26 cellular contexts compared by ENCODE assay signal in genomic region chr7:3825491-3825890, GRCh38.
"Had no signal": no experiment of that assay in that cellular context is flagged by ENCODE, and none has a peak within 500 bp of the region (broad histone marks: within the 10 kb centered on the region; RNA-seq: fewer than 3 reads in every experiment).

No MANE protein-coding gene starts in this region.

- H3K36me3 ChIP-seq: adrenal gland, MG63 had no signal

- H3K9me3 ChIP-seq: adrenal gland, MG63 had no signal

- ATAC-seq: activated CD8-positive, alpha-beta T cell treated with anti-CD3 and anti-CD28 coated beads for 36 hours; activated T-cell treated with anti-CD3 and anti-CD28 coated beads, Interleukin-2, amount 50 U/mL, for 72 hours; Panc1; Right ventricle myocardium inferior; T-cell had no signal

- H3K36me3 Mint-ChIP-seq: activated naive CD8-positive, alpha-beta T cell treated with anti-CD3 and anti-CD28 coated beads, Interleukin-2, amount 10 ng/mL, durations not matched to agents 7 days and 5 days; T-cell had no signal

- H3K4me1 ChIP-seq: adrenal gland had no signal

- H3K9ac ChIP-seq: KMS-11 had no signal

- H3K27ac ChIP-seq: adrenal gland, KMS-11, VCaP had no signal

- H3K27me3 Mint-ChIP-seq: T-cell had no signal

- H3K27me3 ChIP-seq: adrenal gland, MG63 had no signal

- H3K4me2 ChIP-seq: KMS-11 had no signal

- H3K9me3 Mint-ChIP-seq: activated CD8-positive, alpha-beta T cell treated with anti-CD3 and anti-CD28 coated beads for 36 hours; activated naive CD8-positive, alpha-beta T cell treated with anti-CD3 and anti-CD28 coated beads, Interleukin-2, amount 10 ng/mL, durations not matched to agents 7 days and 5 days; activated T-cell treated with anti-CD3 and anti-CD28 coated beads, Interleukin-2, amount 50 U/mL, for 72 hours; T-cell had no signal

- H3K4me1 Mint-ChIP-seq: activated naive CD8-positive, alpha-beta T cell treated with anti-CD3 and anti-CD28 coated beads, Interleukin-2, amount 10 ng/mL, durations not matched to agents 7 days and 5 days; T-cell had no signal

- H3K4me3 Mint-ChIP-seq: activated CD8-positive, alpha-beta T cell treated with anti-CD3 and anti-CD28 coated beads for 36 hours; activated naive CD8-positive, alpha-beta T cell treated with anti-CD3 and anti-CD28 coated beads, Interleukin-2, amount 10 ng/mL, durations not matched to agents 7 days and 5 days; activated T-cell treated with anti-CD3 and anti-CD28 coated beads, Interleukin-2, amount 50 U/mL, for 72 hours; T-cell had no signal

- DNase-seq: activated CD4-positive, alpha-beta T cell treated with anti-CD3 and anti-CD28 coated beads for 4 hours; activated CD8-positive, alpha-beta memory T cell treated with anti-CD3 and anti-CD28 coated beads, Interleukin-2, amount 50 U/mL, for 4 hours; activated CD8-positive, alpha-beta T cell treated with anti-CD3 and anti-CD28 coated beads for 36 hours; activated naive CD4-positive, alpha-beta T cell treated with anti-CD3 and anti-CD28 coated beads, Interleukin-2, amount 50 U/mL, for 16 hours; activated naive CD8-positive, alpha-beta T cell treated with anti-CD3 and anti-CD28 coated beads, Interleukin-2, amount 10 ng/mL, durations not matched to agents 7 days and 5 days; activated T-cell treated with anti-CD3 and anti-CD28 coated beads, Interleukin-2, amount 50 U/mL, for 72 hours; adrenal gland; anterior cingulate cortex; MG63; MV-4-11; NCI-H1092 treated with DMSO at 0.1 percent for 48 hours; NCI-H1417 treated with DMSO at 0.1 percent for 48 hours; NCI-H2081; NCI-H345; NCI-H510A; NCI-H526 treated with DMSO at 0.1 percent for 48 hours; NCI-H82; OCI-M1; RPMI8226; T-cell; T-helper 2 cell; T1000 had no signal

- H3K4me3 ChIP-seq: adrenal gland, MG63 had no signal

- H3K27ac Mint-ChIP-seq: activated CD8-positive, alpha-beta T cell treated with anti-CD3 and anti-CD28 coated beads for 36 hours; activated naive CD8-positive, alpha-beta T cell treated with anti-CD3 and anti-CD28 coated beads, Interleukin-2, amount 10 ng/mL, durations not matched to agents 7 days and 5 days; activated T-cell treated with anti-CD3 and anti-CD28 coated beads, Interleukin-2, amount 50 U/mL, for 72 hours; T-cell had no signal
